In genomic region chr11:111446404-111447152, GRCh38 we compare ENCODE assay signal across 8 cellular contexts.
DNase-seq lines count a peak whose midpoint lies in the region; ATAC-seq, FAIRE-seq and TF ChIP-seq lines count a peak whose summit lies in the region.

No MANE protein-coding gene starts in this region.

- DNase-seq in A549 (ENCODE audit: low read depth in 1 of 2, low spot score in 1 of 2) = peak; percentile 83 to 87
- DNase-seq in NCI-H2029 (lab: John Stamatoyannopoulos, UW) = peak; percentile 89
- DNase-seq in T-helper 9 cell = peak; percentile 62
- peak; percentile 91 for DNase-seq in astrocyte of the hippocampus (ENCODE audit: low read depth, low spot score)
- DNase-seq in hypothalamus (lab: John Stamatoyannopoulos, UW) = peak in 44 of 51 donors; percentile 5 to 91 (median 64)
- peak; percentile 43 to 61 for DNase-seq in stimulated activated CD4-positive, alpha-beta T cell treated with anti-CD3 and anti-CD28 coated beads, Interleukin-12 subunit alpha, Interleukin-12 subunit beta, amount 100 ng/mL, for 24 hours (ENCODE audit: low read depth in 2 of 2)

- no peak for TF ChIP-seq EP300 in A549 (IDR thresholded peaks at IDR 0.05)

- peak; percentile 79 for FAIRE-seq in A549 (lab: Jason Lieb, UNC)

- peak; percentile 84 to 93 for TF ChIP-seq RAD21 in A549 (conservative IDR thresholded peaks at IDR 0.05 in 1 of 2, IDR thresholded peaks at IDR 0.05 in 1 of 2)

- H3K4me1 ChIP-seq in A549 = no peaks in the 10 kb centered on the region

- no peak overlapping the region for H3K4me3 ChIP-seq in A549

- POLR2A ChIA-PET in A549 (lab: Yijun Ruan, JAX) = no interaction called here

- CTCF ChIA-PET in A549 (lab: Yijun Ruan, JAX) = interaction anchor here (0.5 to 4.0 kb wide), 32 partner anchors 9 to 1012 kb away, joined by 3 to 52 read pairs (median 4); partner anchors contain the start of gene POU2AF3

- ATAC-seq in A549 (peak; percentile 96 to 99), GM18511 (IDR thresholded peaks at IDR 0.05; ENCODE audit: unreplicated experiment) (peak; percentile 83), HG03039 (IDR thresholded peaks at IDR 0.05; ENCODE audit: unreplicated experiment) (peak; percentile 86)

- H3K4me2 ChIP-seq in A549 = no peak overlapping the region

- TF ChIP-seq CTCF in A549 (IDR thresholded peaks at IDR 0.05) = peak; percentile 68

- WGBS in A549 (ENCODE audit: missing lambda C conversion rate) = 23% methylated on average over 5 of the region's 5 CpGs

- H3K9me3 ChIP-seq in A549 = no peaks in the 10 kb centered on the region

- no peak for TF ChIP-seq POLR2A in A549 (IDR thresholded peaks at IDR 0.05; ENCODE audit: low read length)

- no peak overlapping the region for H3K27ac ChIP-seq in A549

TF ChIP-seq in A549, 52 proteins besides CTCF, POLR2A, EP300 and RAD21:
- TF ChIP-seq SMC3 (IDR thresholded peaks at IDR 0.05) (peak; percentile 74), MAZ (IDR thresholded peaks at IDR 0.05; ENCODE audit: borderline replicate concordance, low read depth, low read length) (no peak), BCL3 (IDR thresholded peaks at IDR 0.05) (no peak), SREBF2 (IDR thresholded peaks at IDR 0.05) (no peak)
